In genomic region chr5:62310426-62311105, GRCh38 we compare ENCODE assay signal across 1 cellular context.
TF ChIP-seq lines count a peak whose summit lies in the region.

No MANE protein-coding gene starts in this region.

TF ChIP-seq in K562, 482 proteins besides CTCF, POLR2A, EP300 and RAD21 (continued from another document):
- TF ChIP-seq, protein P1, sequence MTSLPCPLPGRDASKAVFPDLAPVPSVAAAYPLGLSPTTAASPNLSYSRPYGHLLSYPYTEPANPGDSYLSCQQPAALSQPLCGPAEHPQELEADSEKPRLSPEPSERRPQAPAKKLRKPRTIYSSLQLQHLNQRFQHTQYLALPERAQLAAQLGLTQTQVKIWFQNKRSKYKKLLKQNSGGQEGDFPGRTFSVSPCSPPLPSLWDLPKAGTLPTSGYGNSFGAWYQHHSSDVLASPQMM (CRISPR knock-in tag; IDR thresholded peaks at IDR 0.05), result no peak
- TF ChIP-seq ILF3 (IDR thresholded peaks at IDR 0.05; ENCODE audit: borderline replicate concordance), result no peak
- TF ChIP-seq RCOR1 (IDR thresholded peaks at IDR 0.05; ENCODE audit: borderline replicate concordance in 1 of 2, low read depth in 2 of 2, low read length in 2 of 2), result peak; percentile 19 to 89; a peak in 2 of 4 replicates
- TF ChIP-seq ZNF507 (tag; conservative IDR thresholded peaks at IDR 0.05), result no peak
- TF ChIP-seq CC2D1A (IDR thresholded peaks at IDR 0.05), result peak; percentile 58; the same call in 1 of the 2 replicates
- no peak for TF ChIP-seq NEUROD1 (IDR thresholded peaks at IDR 0.05; ENCODE audit: borderline replicate concordance, low read depth, low read length, partially characterized antibody)
- no peak for TF ChIP-seq CGGBP1 (CRISPR knock-in tag; IDR thresholded peaks at IDR 0.05)
- TF ChIP-seq CXXC5 (CRISPR knock-in tag; IDR thresholded peaks at IDR 0.05), result no peak
- TF ChIP-seq ZBTB11 (CRISPR knock-in tag; IDR thresholded peaks at IDR 0.05), result 0 out of 6 replicates have a peak, but pooled peaks of 1 of the 3 experiments have one; percentile 38
- TF ChIP-seq MBD2 (IDR thresholded peaks at IDR 0.05; ENCODE audit: borderline replicate concordance, low read depth), result 0 out of 2 replicates have a peak, but pooled peaks have one; percentile 17
- TF ChIP-seq CCNT2 (IDR thresholded peaks at IDR 0.05; ENCODE audit: borderline replicate concordance, extremely low read depth, insufficient read length, low read depth, low read length), result no peak
- TF ChIP-seq PHB (CRISPR knock-in tag; IDR thresholded peaks at IDR 0.05), result no peak
- no peak for TF ChIP-seq ZC3H11A (IDR thresholded peaks at IDR 0.05; ENCODE audit: low read depth, low read length)
- TF ChIP-seq, protein P2, sequence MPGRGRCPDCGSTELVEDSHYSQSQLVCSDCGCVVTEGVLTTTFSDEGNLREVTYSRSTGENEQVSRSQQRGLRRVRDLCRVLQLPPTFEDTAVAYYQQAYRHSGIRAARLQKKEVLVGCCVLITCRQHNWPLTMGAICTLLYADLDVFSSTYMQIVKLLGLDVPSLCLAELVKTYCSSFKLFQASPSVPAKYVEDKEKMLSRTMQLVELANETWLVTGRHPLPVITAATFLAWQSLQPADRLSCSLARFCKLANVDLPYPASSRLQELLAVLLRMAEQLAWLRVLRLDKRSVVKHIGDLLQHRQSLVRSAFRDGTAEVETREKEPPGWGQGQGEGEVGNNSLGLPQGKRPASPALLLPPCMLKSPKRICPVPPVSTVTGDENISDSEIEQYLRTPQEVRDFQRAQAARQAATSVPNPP (IDR thresholded peaks at IDR 0.05; ENCODE audit: borderline replicate concordance, insufficient read depth, insufficient read length), result no peak
- no peak for TF ChIP-seq FOXA1 (IDR thresholded peaks at IDR 0.05; ENCODE audit: borderline replicate concordance)
- peak; percentile 41; the same call in 1 of the 2 replicates for TF ChIP-seq GATA2 (CRISPR knock-in tag; IDR thresholded peaks at IDR 0.05)
- TF ChIP-seq ESRRB (CRISPR knock-in tag; IDR thresholded peaks at IDR 0.05; ENCODE audit: borderline replicate concordance), result no peak
- TF ChIP-seq, protein P3, sequence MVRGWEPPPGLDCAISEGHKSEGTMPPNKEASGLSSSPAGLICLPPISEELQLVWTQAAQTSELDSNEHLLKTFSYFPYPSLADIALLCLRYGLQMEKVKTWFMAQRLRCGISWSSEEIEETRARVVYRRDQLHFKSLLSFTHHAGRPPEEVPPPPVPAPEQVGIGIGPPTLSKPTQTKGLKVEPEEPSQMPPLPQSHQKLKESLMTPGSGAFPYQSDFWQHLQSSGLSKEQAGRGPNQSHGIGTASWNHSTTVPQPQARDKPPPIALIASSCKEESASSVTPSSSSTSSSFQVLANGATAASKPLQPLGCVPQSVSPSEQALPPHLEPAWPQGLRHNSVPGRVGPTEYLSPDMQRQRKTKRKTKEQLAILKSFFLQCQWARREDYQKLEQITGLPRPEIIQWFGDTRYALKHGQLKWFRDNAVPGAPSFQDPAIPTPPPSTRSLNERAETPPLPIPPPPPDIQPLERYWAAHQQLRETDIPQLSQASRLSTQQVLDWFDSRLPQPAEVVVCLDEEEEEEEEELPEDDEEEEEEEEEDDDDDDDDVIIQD (CRISPR knock-in tag; IDR thresholded peaks at IDR 0.05), result no peak
- TF ChIP-seq KHSRP (IDR thresholded peaks at IDR 0.05), result no peak; the same call in 1 of the 2 replicates
- TF ChIP-seq ZNF174 (CRISPR knock-in tag; IDR thresholded peaks at IDR 0.05), result no peak
- TF ChIP-seq HINFP (tag; conservative IDR thresholded peaks at IDR 0.05; ENCODE audit: low read depth), result no peak
- no peak for TF ChIP-seq EGR1 (conservative IDR thresholded peaks at IDR 0.05)
- 0 out of 2 replicates have a peak, but pooled peaks have one; percentile 48 for TF ChIP-seq SMARCC2 (IDR thresholded peaks at IDR 0.05; ENCODE audit: low read depth)
- peak; percentile 89 for TF ChIP-seq TEAD4 (IDR thresholded peaks at IDR 0.05; ENCODE audit: low read length)
- TF ChIP-seq TEAD4 (CRISPR knock-in tag; IDR thresholded peaks at IDR 0.05; ENCODE audit: borderline replicate concordance), result no peak
- TF ChIP-seq HDAC2 (IDR thresholded peaks at IDR 0.05), result peak; percentile 69
- TF ChIP-seq MCM5 (IDR thresholded peaks at IDR 0.05; ENCODE audit: low read depth), result no peak
- no peak for TF ChIP-seq MAFK (IDR thresholded peaks at IDR 0.05; ENCODE audit: low read length)
- TF ChIP-seq KAT7 (CRISPR knock-in tag; IDR thresholded peaks at IDR 0.05; ENCODE audit: borderline replicate concordance), result no peak
- peak; percentile 76 for TF ChIP-seq FOXM1 (IDR thresholded peaks at IDR 0.05; ENCODE audit: low read depth)
- no peak for TF ChIP-seq FOXM1 (CRISPR knock-in tag; IDR thresholded peaks at IDR 0.05; ENCODE audit: low read depth)
- no peak for TF ChIP-seq CREM (IDR thresholded peaks at IDR 0.05; ENCODE audit: low read depth)
- TF ChIP-seq MTA3 (IDR thresholded peaks at IDR 0.05; ENCODE audit: borderline replicate concordance), result 0 out of 2 replicates have a peak, but pooled peaks have one; percentile 17
- peak; percentile 66; the same call in 1 of the 2 replicates for TF ChIP-seq SOX6 (IDR thresholded peaks at IDR 0.05)
- no peak for TF ChIP-seq MAFF (IDR thresholded peaks at IDR 0.05; ENCODE audit: low read length)
- TF ChIP-seq ZNF395 (CRISPR knock-in tag; IDR thresholded peaks at IDR 0.05), result no peak
- TF ChIP-seq KLF16 (IDR thresholded peaks at IDR 0.05), result peak; percentile 64; the same call in 1 of the 2 replicates
- TF ChIP-seq NR2C1 (IDR thresholded peaks at IDR 0.05), result no peak
- TF ChIP-seq NR2C1 (tag; IDR thresholded peaks at IDR 0.05), result peak; percentile 44; the same call in 1 of the 2 replicates
- no peak for TF ChIP-seq NFE2L1 (tag; IDR thresholded peaks at IDR 0.05; ENCODE audit: borderline replicate concordance, low read depth)
- TF ChIP-seq SPI1 (IDR thresholded peaks at IDR 0.05; ENCODE audit: borderline replicate concordance, low read depth, low read length), result no peak
- TF ChIP-seq TCF7L2 (IDR thresholded peaks at IDR 0.05; ENCODE audit: low read depth, low read length), result no peak
- peak; percentile 80 for TF ChIP-seq TAL1 (IDR thresholded peaks at IDR 0.05)
- no peak for TF ChIP-seq JUND (IDR thresholded peaks at IDR 0.05; ENCODE audit: borderline replicate concordance, low read depth, low read length)
- TF ChIP-seq JUND (tag; IDR thresholded peaks at IDR 0.05; ENCODE audit: borderline replicate concordance, low read depth, low read length), result no peak
- TF ChIP-seq, protein P4, sequence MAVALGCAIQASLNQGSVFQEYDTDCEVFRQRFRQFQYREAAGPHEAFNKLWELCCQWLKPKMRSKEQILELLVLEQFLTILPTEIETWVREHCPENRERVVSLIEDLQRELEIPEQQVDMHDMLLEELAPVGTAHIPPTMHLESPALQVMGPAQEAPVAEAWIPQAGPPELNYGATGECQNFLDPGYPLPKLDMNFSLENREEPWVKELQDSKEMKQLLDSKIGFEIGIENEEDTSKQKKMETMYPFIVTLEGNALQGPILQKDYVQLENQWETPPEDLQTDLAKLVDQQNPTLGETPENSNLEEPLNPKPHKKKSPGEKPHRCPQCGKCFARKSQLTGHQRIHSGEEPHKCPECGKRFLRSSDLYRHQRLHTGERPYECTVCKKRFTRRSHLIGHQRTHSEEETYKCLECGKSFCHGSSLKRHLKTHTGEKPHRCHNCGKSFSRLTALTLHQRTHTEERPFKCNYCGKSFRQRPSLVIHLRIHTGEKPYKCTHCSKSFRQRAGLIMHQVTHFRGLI (CRISPR knock-in tag; IDR thresholded peaks at IDR 0.05), result no peak
- no peak for TF ChIP-seq GTF2F1 (IDR thresholded peaks at IDR 0.05; ENCODE audit: low read depth, low read length)
- TF ChIP-seq ESRRA (IDR thresholded peaks at IDR 0.05; ENCODE audit: borderline replicate concordance, low read depth), result 0 out of 2 replicates have a peak, but pooled peaks have one; percentile 16
- TF ChIP-seq DPF2 (IDR thresholded peaks at IDR 0.05), result peak; percentile 82
